8 cellular contexts compared by ENCODE assay signal in genomic region chr15:78195735-78196201, GRCh38. TPM values are rescaled to one million over a fixed set of nuclear protein-coding genes. Genes with fewer than 3 reads are reported as not detected.
DNase-seq lines count a peak whose midpoint lies in the region; ATAC-seq and TF ChIP-seq lines count a peak whose summit lies in the region.

No MANE protein-coding gene starts in this region.

- no peak for TF ChIP-seq POLR2A in upper lobe of left lung (IDR thresholded peaks at IDR 0.05)

- intact Hi-C loops in natural killer cell (cut with micrococcal nuclease), result loop anchor here (1.0 to 2.0 kb wide), 3 partner anchors 82 to 237 kb away; no protein-coding TSS in a partner anchor

- peaks cover 0 to 8% of the 10 kb centered on the region in 2 donors for H3K27me3 Mint-ChIP-seq in natural killer cell (ENCODE audit: low read depth in 2 of 2)

- DNase-seq in DMS 273 (lab: John Stamatoyannopoulos, UW; ENCODE audit: unreplicated experiment), result peak; percentile 45
- no peak for DNase-seq in DMS 273 treated with DMSO at 0.1 percent for 48 hours (lab: John Stamatoyannopoulos, UW)
- DNase-seq in activated CD4-positive, alpha-beta T cell treated with anti-CD3 and anti-CD28 coated beads for 48 hours, result peak; percentile 55
- peak; percentile 20 for DNase-seq in effector CD8-positive, alpha-beta T cell (lab: John Stamatoyannopoulos, UW)
- DNase-seq in natural killer cell, result peak; percentile 37
- peak; percentile 41 to 58 for DNase-seq in upper lobe of left lung

- H3K4me1 ChIP-seq in upper lobe of left lung, result no peaks in the 10 kb centered on the region

- H3K4me1 Mint-ChIP-seq in natural killer cell, result no peaks in the 10 kb centered on the region

- no peak overlapping the region for H3K27ac Mint-ChIP-seq in natural killer cell

- H3K36me3 ChIP-seq in upper lobe of left lung, result no peaks in the 10 kb centered on the region

- H3K36me3 Mint-ChIP-seq in natural killer cell, result no peaks in the 10 kb centered on the region

- H3K4me3 ChIP-seq in upper lobe of left lung, result no peak overlapping the region

- H3K9me3 Mint-ChIP-seq in natural killer cell, result no peaks in the 10 kb centered on the region

- 25 to 29% methylated on average over 7 of the region's 7 CpGs for WGBS in upper lobe of left lung, 2 donors

- no peak overlapping the region for H3K4me3 Mint-ChIP-seq in natural killer cell

- peak; percentile 88 for TF ChIP-seq CTCF in LNCAP (IDR thresholded peaks at IDR 0.05)
- peak; percentile 68 for TF ChIP-seq CTCF in natural killer cell (IDR thresholded peaks at IDR 0.05)
- TF ChIP-seq CTCF in upper lobe of left lung (IDR thresholded peaks at IDR 0.05), result peak; percentile 62 to 83 (median 72)

- peak in 2 of 3 donors; percentile 80 to 81 for ATAC-seq in natural killer cell
- peak; percentile 61 to 65 for ATAC-seq in upper lobe of left lung (ENCODE audit: low FRiP score in 2 of 2)
- ATAC-seq in GM21381 (IDR thresholded peaks at IDR 0.05; ENCODE audit: unreplicated experiment), result no peak

- no peak for TF ChIP-seq EP300 in upper lobe of left lung (IDR thresholded peaks at IDR 0.05)

- H3K27ac ChIP-seq in upper lobe of left lung, result no peak overlapping the region

- H3K9me3 ChIP-seq in upper lobe of left lung, result no peaks in the 10 kb centered on the region

- H3K27me3 ChIP-seq in upper lobe of left lung, result no peaks in the 10 kb centered on the region

RNA-seq across cellular contexts. Expression of gene ACSBG1, which starts 38.6 kb away (rescaled TPM):
- total RNA-seq in natural killer cell (under 1 TPM in 1 of 3 donors, not detected in 2; 0.07 TPM), upper lobe of left lung (1 to 10 TPM in 4 of 6 donors, under 1 TPM in 1, not detected in 1; 0.22 to 7.3 (median 2.3) TPM)

RNA-seq across cellular contexts. Expression of gene IDH3A, which starts 46.6 kb away (rescaled TPM):
- 10 to 100 TPM; 43.5 to 55.1 (median 53.3) TPM for total RNA-seq in natural killer cell
- 10 to 100 TPM; 17.5 to 80.1 (median 48.2) TPM for total RNA-seq in upper lobe of left lung
